Comparison of ENCODE assay signal across 8 cellular contexts in the genomic region with DNA sequence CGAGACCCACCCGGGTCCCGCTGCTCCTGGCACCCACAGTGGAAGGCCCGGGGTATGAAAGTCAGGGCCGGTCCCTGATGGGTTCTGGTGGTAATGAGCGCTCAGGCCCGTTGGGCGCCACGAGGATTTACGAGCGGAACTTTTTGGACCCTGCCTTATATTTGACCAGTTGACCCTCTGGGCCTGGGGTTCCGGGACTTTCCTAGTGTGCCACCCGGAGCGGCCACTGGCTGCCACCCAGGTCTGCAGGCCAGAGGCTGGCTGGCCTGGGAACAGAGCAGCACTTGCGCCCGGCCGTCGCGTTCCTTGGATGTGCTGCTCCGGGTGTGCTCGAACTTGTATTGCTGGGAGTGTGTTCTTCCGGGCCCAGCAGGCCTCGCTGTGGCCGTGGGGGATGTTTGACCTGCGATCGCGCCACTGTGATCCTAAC. TPM values are rescaled to one million over a fixed set of nuclear protein-coding genes. Genes with fewer than 3 reads are reported as not detected.
DNase-seq lines count a peak whose midpoint lies in the region; ATAC-seq and TF ChIP-seq lines count a peak whose summit lies in the region.

No MANE protein-coding gene starts in this region.

- peaks cover 17% of the 10 kb centered on the region for H3K27me3 Mint-ChIP-seq in activated CD4-positive, alpha-beta T cell treated with anti-CD3 and anti-CD28 coated beads for 36 hours

- H3K4me1 ChIP-seq in colonic mucosa (peaks cover 4% of the 10 kb centered on the region), liver (ENCODE audit: control insufficient read depth in 4 of 4, insufficient read depth in 4 of 4, low read length in 3 of 4) (peaks cover 6 to 31% (median 27%) of the 10 kb centered on the region in 4 donors), thoracic aorta (ENCODE audit: control insufficient read depth in 1 of 2, low read depth in 2 of 2) (peaks cover 0 to 23% of the 10 kb centered on the region in 2 donors)

- H3K27me3 ChIP-seq in colonic mucosa (no peaks in the 10 kb centered on the region), liver (ENCODE audit: control insufficient read depth in 4 of 4, insufficient read depth in 4 of 4, low read length in 3 of 4) (no peaks in the 10 kb centered on the region), thoracic aorta (replicated peaks; ENCODE audit: insufficient read depth) (no peaks in the 10 kb centered on the region)

- no peak overlapping the region for H3K27ac Mint-ChIP-seq in activated CD4-positive, alpha-beta T cell treated with anti-CD3 and anti-CD28 coated beads for 36 hours

- H3K27ac ChIP-seq in colonic mucosa (peak overlapping the region; percentile 88), liver (ENCODE audit: low read depth in 1 of 2, low read length in 2 of 2) (peak overlapping the region; percentile 16 to 42), thoracic aorta (no peak overlapping the region)

- H3K36me3 Mint-ChIP-seq in activated CD4-positive, alpha-beta T cell treated with anti-CD3 and anti-CD28 coated beads for 36 hours (ENCODE audit: low read depth): no peaks in the 10 kb centered on the region

- peaks cover 9% of the 10 kb centered on the region for H3K4me1 Mint-ChIP-seq in activated CD4-positive, alpha-beta T cell treated with anti-CD3 and anti-CD28 coated beads for 36 hours

- H3K4me3 ChIP-seq in colonic mucosa: peak overlapping the region; percentile 61
- H3K4me3 ChIP-seq in liver (ENCODE audit: low read depth in 1 of 3, low read length in 3 of 3): peak overlapping the region; percentile 59 to 90 (median 83)
- peak overlapping the region; percentile 76 for H3K4me3 ChIP-seq in thoracic aorta

- intact Hi-C loops in activated CD4-positive, alpha-beta T cell treated with anti-CD3 and anti-CD28 coated beads for 36 hours (cut with DNase I, micrococcal nuclease): no loop called here
- intact Hi-C loops in colonic mucosa (cut with DNase I): no loop called here

- no peaks in the 10 kb centered on the region for H3K9me3 Mint-ChIP-seq in activated CD4-positive, alpha-beta T cell treated with anti-CD3 and anti-CD28 coated beads for 36 hours (ENCODE audit: low read depth)

- DNase-seq in activated CD4-positive, alpha-beta T cell treated with anti-CD3 and anti-CD28 coated beads for 36 hours: no peak
- no peak for DNase-seq in activated CD4-positive, alpha-beta T cell treated with anti-CD3 and anti-CD28 coated beads, Interleukin-2, amount 50 U/mL, for 4 hours
- DNase-seq in colonic mucosa (peak; percentile 42), thoracic aorta (ENCODE audit: low spot score) (no peak), GOT3 (lab: John Stamatoyannopoulos, UW) (no peak), NCI-H2196 treated with DMSO at 0.1 percent for 48 hours (lab: John Stamatoyannopoulos, UW; ENCODE audit: unreplicated experiment) (no peak)
- DNase-seq in activated CD4-positive, CD25-positive, alpha-beta regulatory T cell (lab: John Stamatoyannopoulos, UW): no peak

- TF ChIP-seq RAD21 in liver (IDR thresholded peaks at IDR 0.05): no peak

- H3K36me3 ChIP-seq in colonic mucosa (no peaks in the 10 kb centered on the region), liver (ENCODE audit: control insufficient read depth in 4 of 4, insufficient read depth in 3 of 4, low read depth in 1 of 4, low read length in 3 of 4) (no peaks in the 10 kb centered on the region), thoracic aorta (no peaks in the 10 kb centered on the region)

- H3K9ac ChIP-seq in colonic mucosa (ENCODE audit: low read depth in 2 of 2, low read length in 2 of 2): peak overlapping the region; percentile 77 to 94
- peak overlapping the region; percentile 22 to 75 for H3K9ac ChIP-seq in liver (ENCODE audit: low read depth in 1 of 2, low read length in 2 of 2)

- peak overlapping the region; percentile 74 for H3K4me3 Mint-ChIP-seq in activated CD4-positive, alpha-beta T cell treated with anti-CD3 and anti-CD28 coated beads for 36 hours

- CTCF ChIA-PET in activated CD4-positive, alpha-beta T cell treated with anti-CD3 and anti-CD28 coated beads for 36 hours (lab: Charles Lee): interaction anchor here (1.1 kb wide), 1 partner anchor 230 kb away, joined by 3 read pairs; no protein-coding TSS in a partner anchor

- WGBS in liver: 10% methylated on average over 27 of the region's 27 CpGs

- ATAC-seq in activated CD4-positive, alpha-beta T cell treated with anti-CD3 and anti-CD28 coated beads for 36 hours: no peak
- no peak for ATAC-seq in thoracic aorta (ENCODE audit: insufficient number of reproducible peaks, low FRiP score, low read depth)

- H3K9me3 ChIP-seq in colonic mucosa (no peaks in the 10 kb centered on the region), liver (ENCODE audit: control insufficient read depth in 4 of 4, low read length in 3 of 4) (no peaks in the 10 kb centered on the region), thoracic aorta (no peaks in the 10 kb centered on the region)

- POLR2A ChIA-PET in activated CD4-positive, alpha-beta T cell treated with anti-CD3 and anti-CD28 coated beads for 36 hours (lab: Charles Lee): no interaction called here

- TF ChIP-seq CTCF in colonic mucosa (IDR thresholded peaks at IDR 0.05) (no peak), liver (IDR thresholded peaks at IDR 0.05; ENCODE audit: low read depth, low read length, missing input control) (no peak), thoracic aorta (IDR thresholded peaks at IDR 0.05) (no peak)

TF ChIP-seq in liver, 16 proteins besides CTCF, POLR2A, EP300 and RAD21:
- TF ChIP-seq, protein P1, sequence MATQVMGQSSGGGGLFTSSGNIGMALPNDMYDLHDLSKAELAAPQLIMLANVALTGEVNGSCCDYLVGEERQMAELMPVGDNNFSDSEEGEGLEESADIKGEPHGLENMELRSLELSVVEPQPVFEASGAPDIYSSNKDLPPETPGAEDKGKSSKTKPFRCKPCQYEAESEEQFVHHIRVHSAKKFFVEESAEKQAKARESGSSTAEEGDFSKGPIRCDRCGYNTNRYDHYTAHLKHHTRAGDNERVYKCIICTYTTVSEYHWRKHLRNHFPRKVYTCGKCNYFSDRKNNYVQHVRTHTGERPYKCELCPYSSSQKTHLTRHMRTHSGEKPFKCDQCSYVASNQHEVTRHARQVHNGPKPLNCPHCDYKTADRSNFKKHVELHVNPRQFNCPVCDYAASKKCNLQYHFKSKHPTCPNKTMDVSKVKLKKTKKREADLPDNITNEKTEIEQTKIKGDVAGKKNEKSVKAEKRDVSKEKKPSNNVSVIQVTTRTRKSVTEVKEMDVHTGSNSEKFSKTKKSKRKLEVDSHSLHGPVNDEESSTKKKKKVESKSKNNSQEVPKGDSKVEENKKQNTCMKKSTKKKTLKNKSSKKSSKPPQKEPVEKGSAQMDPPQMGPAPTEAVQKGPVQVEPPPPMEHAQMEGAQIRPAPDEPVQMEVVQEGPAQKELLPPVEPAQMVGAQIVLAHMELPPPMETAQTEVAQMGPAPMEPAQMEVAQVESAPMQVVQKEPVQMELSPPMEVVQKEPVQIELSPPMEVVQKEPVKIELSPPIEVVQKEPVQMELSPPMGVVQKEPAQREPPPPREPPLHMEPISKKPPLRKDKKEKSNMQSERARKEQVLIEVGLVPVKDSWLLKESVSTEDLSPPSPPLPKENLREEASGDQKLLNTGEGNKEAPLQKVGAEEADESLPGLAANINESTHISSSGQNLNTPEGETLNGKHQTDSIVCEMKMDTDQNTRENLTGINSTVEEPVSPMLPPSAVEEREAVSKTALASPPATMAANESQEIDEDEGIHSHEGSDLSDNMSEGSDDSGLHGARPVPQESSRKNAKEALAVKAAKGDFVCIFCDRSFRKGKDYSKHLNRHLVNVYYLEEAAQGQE (IDR thresholded peaks at IDR 0.05): no peak
- no peak for TF ChIP-seq TAF1 (conservative IDR thresholded peaks at IDR 0.05)
- TF ChIP-seq HNF4A (conservative IDR thresholded peaks at IDR 0.05): no peak
- TF ChIP-seq, protein P2, sequence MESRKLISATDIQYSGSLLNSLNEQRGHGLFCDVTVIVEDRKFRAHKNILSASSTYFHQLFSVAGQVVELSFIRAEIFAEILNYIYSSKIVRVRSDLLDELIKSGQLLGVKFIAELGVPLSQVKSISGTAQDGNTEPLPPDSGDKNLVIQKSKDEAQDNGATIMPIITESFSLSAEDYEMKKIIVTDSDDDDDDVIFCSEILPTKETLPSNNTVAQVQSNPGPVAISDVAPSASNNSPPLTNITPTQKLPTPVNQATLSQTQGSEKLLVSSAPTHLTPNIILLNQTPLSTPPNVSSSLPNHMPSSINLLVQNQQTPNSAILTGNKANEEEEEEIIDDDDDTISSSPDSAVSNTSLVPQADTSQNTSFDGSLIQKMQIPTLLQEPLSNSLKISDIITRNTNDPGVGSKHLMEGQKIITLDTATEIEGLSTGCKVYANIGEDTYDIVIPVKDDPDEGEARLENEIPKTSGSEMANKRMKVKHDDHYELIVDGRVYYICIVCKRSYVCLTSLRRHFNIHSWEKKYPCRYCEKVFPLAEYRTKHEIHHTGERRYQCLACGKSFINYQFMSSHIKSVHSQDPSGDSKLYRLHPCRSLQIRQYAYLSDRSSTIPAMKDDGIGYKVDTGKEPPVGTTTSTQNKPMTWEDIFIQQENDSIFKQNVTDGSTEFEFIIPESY (IDR thresholded peaks at IDR 0.05): no peak
- no peak for TF ChIP-seq RXRA (IDR thresholded peaks at IDR 0.05)
- TF ChIP-seq, protein P3, sequence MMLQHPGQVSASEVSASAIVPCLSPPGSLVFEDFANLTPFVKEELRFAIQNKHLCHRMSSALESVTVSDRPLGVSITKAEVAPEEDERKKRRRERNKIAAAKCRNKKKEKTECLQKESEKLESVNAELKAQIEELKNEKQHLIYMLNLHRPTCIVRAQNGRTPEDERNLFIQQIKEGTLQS (IDR thresholded peaks at IDR 0.05): no peak
- TF ChIP-seq FOXA2 (IDR thresholded peaks at IDR 0.05): no peak
- no peak for TF ChIP-seq JUND (IDR thresholded peaks at IDR 0.05)
- TF ChIP-seq NR2F2 (IDR thresholded peaks at IDR 0.05): no peak
- TF ChIP-seq SP1 (IDR thresholded peaks at IDR 0.05): no peak
- no peak for TF ChIP-seq FOXA1 (IDR thresholded peaks at IDR 0.05)
- no peak for TF ChIP-seq GABPA (IDR thresholded peaks at IDR 0.05 in 1 of 2, conservative IDR thresholded peaks at IDR 0.05 in 1 of 2)
- no peak for TF ChIP-seq HNF4G (IDR thresholded peaks at IDR 0.05)
- no peak for TF ChIP-seq YY1 (IDR thresholded peaks at IDR 0.05)
- TF ChIP-seq, protein P4, sequence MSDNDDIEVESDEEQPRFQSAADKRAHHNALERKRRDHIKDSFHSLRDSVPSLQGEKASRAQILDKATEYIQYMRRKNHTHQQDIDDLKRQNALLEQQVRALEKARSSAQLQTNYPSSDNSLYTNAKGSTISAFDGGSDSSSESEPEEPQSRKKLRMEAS (IDR thresholded peaks at IDR 0.05): no peak
- no peak for TF ChIP-seq EGR1 (IDR thresholded peaks at IDR 0.05; ENCODE audit: low read depth in 2 of 2)

RNA-seq across cellular contexts. Expression of a gene that starts 1.0 kb away (rescaled TPM):
- total RNA-seq in activated CD4-positive, alpha-beta T cell treated with anti-CD3 and anti-CD28 coated beads for 36 hours: 1 to 10 TPM; 1.3 to 1.6 TPM
- total RNA-seq in colonic mucosa: 100 to 1,000 TPM in 1 of 2 donors, 10 to 100 TPM in 1; 87.0 to 139 TPM
- 1 to 10 TPM; 3.1 to 3.8 TPM for total RNA-seq in liver
- polyA plus RNA-seq in liver: 1 to 10 TPM; 7.7 to 8.9 TPM
- 1 to 10 TPM; 8.3 to 9.1 TPM for total RNA-seq in thoracic aorta

RNA-seq across cellular contexts. Expression of a gene that starts 29.9 kb away (rescaled TPM):
- 1 to 10 TPM; 1.3 to 2.1 TPM for total RNA-seq in activated CD4-positive, alpha-beta T cell treated with anti-CD3 and anti-CD28 coated beads for 36 hours
- total RNA-seq in colonic mucosa (not detected), liver (under 1 TPM; 0.33 TPM), thoracic aorta (not detected)
- polyA plus RNA-seq in liver: under 1 TPM in 1 of 2 donors, not detected in 1; 0.05 TPM

Comparison
In these comparisons a context has a peak if more than half of its experiments do, and no peak if none do; other contexts are left out.
1. H3K27ac ChIP-seq: peak in colonic mucosa (single experiment) and liver (2 of 2); none in thoracic aorta (0 of 2).
2. RNA of a gene that starts 1.0 kb away (total RNA-seq): 87.0 to 139 TPM in colonic mucosa; 8.3 to 9.1 TPM in thoracic aorta, 3.1 to 3.8 TPM in liver and 1.3 to 1.6 TPM in activated CD4-positive, alpha-beta T cell treated with anti-CD3 and anti-CD28 coated beads for 36 hours; every median in the first group is over 4 times any median in the second.
3. Peak in every context shown above with its lines, with median percentiles within 50 percentile points of each other: H3K4me3 ChIP-seq.